Comparison of ENCODE assay signal across 17 cellular contexts in the genomic region with DNA sequence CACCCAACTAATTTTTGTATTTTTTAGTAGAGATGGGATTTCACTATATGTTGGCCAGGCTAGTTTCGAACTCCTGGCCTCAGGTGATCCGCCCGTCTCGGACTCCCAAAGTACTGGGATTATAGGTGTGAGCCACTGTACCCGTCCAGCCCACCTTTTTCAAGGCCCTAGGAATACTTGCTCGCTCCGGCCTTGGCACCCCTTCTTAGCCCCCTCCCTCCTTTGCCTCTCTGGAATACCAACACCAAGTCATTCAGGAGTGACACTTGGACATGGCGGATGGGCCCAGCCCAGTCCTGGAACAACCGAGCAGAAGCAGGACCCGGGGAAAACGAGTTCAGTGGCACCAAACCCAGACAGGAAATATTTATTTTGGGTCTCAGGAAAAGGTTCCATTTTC. TPM values are rescaled to one million over a fixed set of nuclear protein-coding genes. Genes with fewer than 3 reads are reported as not detected.
DNase-seq lines count a peak whose midpoint lies in the region; ATAC-seq and TF ChIP-seq lines count a peak whose summit lies in the region.
"Had no signal": no experiment of that assay in that cellular context is flagged by ENCODE, and none has a peak within 500 bp of the region (broad histone marks: within the 10 kb centered on the region; RNA-seq: fewer than 3 reads in every experiment).

No MANE protein-coding gene starts in this region.

- H3K27me3 Mint-ChIP-seq in MCF 10A (ENCODE audit: insufficient read depth, unreplicated experiment) (no peaks in the 10 kb centered on the region), immature natural killer cell (ENCODE audit: low read depth in 3 of 3) (peaks cover 2 to 3% (median 2%) of the 10 kb centered on the region in 3 donors)
- H3K27me3 Mint-ChIP-seq in activated T-helper 17 cell treated with anti-CD3 and anti-CD28 coated beads, Interleukin-2, amount 50 U/mL, for 72 hours = no peaks in the 10 kb centered on the region

- intact Hi-C loops in MCF 10A (cut with micrococcal nuclease) (no loop called here), breast epithelium (cut with DNase I; ENCODE audit: low total_unique reads) (no loop called here)

- TF ChIP-seq CTCF in MCF 10A (IDR thresholded peaks at IDR 0.05; ENCODE audit: unreplicated experiment) (no peak), breast epithelium (IDR thresholded peaks at IDR 0.05) (no peak), thoracic aorta (IDR thresholded peaks at IDR 0.05) (no peak)

- H3K36me3 Mint-ChIP-seq in MCF 10A (ENCODE audit: insufficient read depth, unreplicated experiment) = peaks cover 55% of the 10 kb centered on the region
- H3K36me3 Mint-ChIP-seq in activated T-helper 17 cell treated with anti-CD3 and anti-CD28 coated beads, Interleukin-2, amount 50 U/mL, for 72 hours (ENCODE audit: low read depth) = peaks cover 39% of the 10 kb centered on the region
- peaks cover 23 to 64% (median 36%) of the 10 kb centered on the region in 3 donors for H3K36me3 Mint-ChIP-seq in immature natural killer cell

- CTCF ChIA-PET in MCF 10A (lab: Yijun Ruan, JAX) = no interaction called here

- H3K27ac Mint-ChIP-seq in MCF 10A (ENCODE audit: low read depth, unreplicated experiment) (no peak overlapping the region), immature natural killer cell (peak overlapping the region; percentile 65 to 92 (median 88))
- H3K27ac Mint-ChIP-seq in activated T-helper 17 cell treated with anti-CD3 and anti-CD28 coated beads, Interleukin-2, amount 50 U/mL, for 72 hours = peak overlapping the region; percentile 29

- H3K36me3 ChIP-seq in breast epithelium (no peaks in the 10 kb centered on the region), thoracic aorta (peaks cover 74% of the 10 kb centered on the region)

- no peak overlapping the region for H3K27ac ChIP-seq in breast epithelium
- H3K27ac ChIP-seq in thoracic aorta = peak overlapping the region; percentile 35 to 66
- H3K27ac ChIP-seq: GM23248 had no signal

- H3K4me1 Mint-ChIP-seq in MCF 10A (ENCODE audit: insufficient read depth, unreplicated experiment) = peaks cover 6% of the 10 kb centered on the region
- H3K4me1 Mint-ChIP-seq in activated T-helper 17 cell treated with anti-CD3 and anti-CD28 coated beads, Interleukin-2, amount 50 U/mL, for 72 hours = peaks cover 38% of the 10 kb centered on the region
- H3K4me1 Mint-ChIP-seq in immature natural killer cell = peaks cover 67 to 71% of the 10 kb centered on the region in 2 donors

- H3K27me3 ChIP-seq in breast epithelium (no peaks in the 10 kb centered on the region), thoracic aorta (replicated peaks; ENCODE audit: insufficient read depth) (no peaks in the 10 kb centered on the region)

- H3K4me3 Mint-ChIP-seq in MCF 10A (ENCODE audit: unreplicated experiment) = no peak overlapping the region
- H3K4me3 Mint-ChIP-seq in activated T-helper 17 cell treated with anti-CD3 and anti-CD28 coated beads, Interleukin-2, amount 50 U/mL, for 72 hours = no peak overlapping the region
- H3K4me3 Mint-ChIP-seq in immature natural killer cell = peak overlapping the region; percentile 21 to 72 (median 61)

- H3K4me1 ChIP-seq in breast epithelium (no peaks in the 10 kb centered on the region), thoracic aorta (ENCODE audit: control insufficient read depth in 1 of 2, low read depth in 2 of 2) (peaks cover 11 to 49% of the 10 kb centered on the region in 2 donors)

- H3K4me3 ChIP-seq in breast epithelium = no peak overlapping the region
- no peak overlapping the region for H3K4me3 ChIP-seq in thoracic aorta
- H3K4me3 ChIP-seq: GM23248 had no signal

- POLR2A ChIA-PET in MCF 10A (lab: Yijun Ruan, JAX) = no interaction called here

- H3K9me3 ChIP-seq in breast epithelium = no peaks in the 10 kb centered on the region
- no peaks in the 10 kb centered on the region for H3K9me3 ChIP-seq in thoracic aorta

- TSS peak; percentile 14 for BruUV-seq in MCF 10A (replicated peaks; lab: Mats Ljungman, UMichigan)

- no peak for TF ChIP-seq POLR2A in breast epithelium (IDR thresholded peaks at IDR 0.05)

- no peaks in the 10 kb centered on the region for H3K9me3 Mint-ChIP-seq in MCF 10A (ENCODE audit: unreplicated experiment)
- H3K9me3 Mint-ChIP-seq in activated T-helper 17 cell treated with anti-CD3 and anti-CD28 coated beads, Interleukin-2, amount 50 U/mL, for 72 hours = no peaks in the 10 kb centered on the region
- H3K9me3 Mint-ChIP-seq in immature natural killer cell = no peaks in the 10 kb centered on the region

- ATAC-seq in activated T-helper 17 cell treated with anti-CD3 and anti-CD28 coated beads, Interleukin-2, amount 50 U/mL, for 72 hours (replicated peaks) = no peak
- no peak for ATAC-seq in thoracic aorta (ENCODE audit: insufficient number of reproducible peaks, low FRiP score, low read depth)
- ATAC-seq in HG02678 (IDR thresholded peaks at IDR 0.05; ENCODE audit: unreplicated experiment) = no peak
- no peak for ATAC-seq in GM21717 (IDR thresholded peaks at IDR 0.05; ENCODE audit: unreplicated experiment)
- no peak for ATAC-seq in esophagus mucosa
- ATAC-seq: PC-3 had no signal

- DNase-seq in MCF 10A (ENCODE audit: unreplicated experiment) (no peak), breast epithelium (ENCODE audit: low spot score in 2 of 2) (no peak), immature natural killer cell (no peak), thoracic aorta (ENCODE audit: low spot score) (no peak)
- DNase-seq: 8988T, C1 segment of cervical spinal cord, DMS53, GM23248, KBM-7, NCI-H1105, NCI-H187, NCI-H446, PC-3 had no signal

RNA-seq across cellular contexts. Expression of gene PLEKHG3, which starts 29.1 kb away (rescaled TPM):
- 52.9 and 72.8 TPM in 2 replicates for total RNA-seq in MCF 10A (2022)
- total RNA-seq in breast epithelium = 10 to 100 TPM; 18.7 to 31.5 (median 30.3) TPM
- 10 to 100 TPM; 17.2 to 19.2 TPM for total RNA-seq in activated T-helper 17 cell treated with anti-CD3 and anti-CD28 coated beads, Interleukin-2, amount 50 U/mL, for 72 hours
- polyA plus RNA-seq in immature natural killer cell = 100 to 1,000 TPM in 1 of 3 donors, 10 to 100 TPM in 2; 36.8 to 216 (median 71.4) TPM
- 10 to 100 TPM; 63.2 to 71.5 TPM for total RNA-seq in thoracic aorta
- total RNA-seq in esophagus mucosa = 62.9 TPM

Comparison
In these comparisons a context has a peak if more than half of its experiments do, and no peak if none do; other contexts are left out.
1. H3K4me3 Mint-ChIP-seq: peak in immature natural killer cell (5 of 5); none in MCF 10A (single experiment) and activated T-helper 17 cell treated with anti-CD3 and anti-CD28 coated beads, Interleukin-2, amount 50 U/mL, for 72 hours (single experiment).
2. H3K27ac ChIP-seq: peak in thoracic aorta (2 of 2); none in breast epithelium (0 of 2).